In genomic region chr1:64980745-64981601, GRCh38 we compare ENCODE assay signal across 1 cellular context.
TF ChIP-seq lines count a peak whose summit lies in the region.

No MANE protein-coding gene starts in this region.

TF ChIP-seq in IMR-90, 13 proteins besides CTCF, POLR2A, EP300 and RAD21 (continued from another document):
- TF ChIP-seq MXI1 (IDR thresholded peaks at IDR 0.05; ENCODE audit: borderline replicate concordance, low read depth, low read length) (no peak), RCOR1 (IDR thresholded peaks at IDR 0.05; ENCODE audit: insufficient replicate concordance, low read length) (no peak), MAZ (IDR thresholded peaks at IDR 0.05; ENCODE audit: borderline replicate concordance, low read depth, low read length) (no peak), MAFK (IDR thresholded peaks at IDR 0.05; ENCODE audit: low read depth, low read length) (no peak), USF2 (IDR thresholded peaks at IDR 0.05; ENCODE audit: low read depth, low read length) (no peak), ELK1 (IDR thresholded peaks at IDR 0.05; ENCODE audit: borderline replicate concordance, low read depth, low read length) (no peak), NFE2L2 (IDR thresholded peaks at IDR 0.05; ENCODE audit: low read depth, low read length) (no peak), FOS (IDR thresholded peaks at IDR 0.05; ENCODE audit: low read depth, low read length) (no peak), SMC3 (IDR thresholded peaks at IDR 0.05; ENCODE audit: low read depth, low read length) (no peak), CEBPB (IDR thresholded peaks at IDR 0.05; ENCODE audit: low read depth, low read length) (no peak)
TF ChIP-seq in IMR-90: peak in this region for 0.
